Comparison of ENCODE assay signal across 21 cellular contexts in genomic region chr12:108236366-108236765, GRCh38.
"Had no signal": no experiment of that assay in that cellular context is flagged by ENCODE, and none has a peak within 500 bp of the region (broad histone marks: within the 10 kb centered on the region; RNA-seq: fewer than 3 reads in every experiment).

No MANE protein-coding gene starts in this region.

- H3K27ac ChIP-seq: epithelial cell of prostate, esophagus muscularis mucosa, gastroesophageal sphincter, psoas muscle, right lobe of liver, suprapubic skin, thyroid gland, upper lobe of left lung, uterus had no signal

- H3K4me1 ChIP-seq: esophagus muscularis mucosa, gastroesophageal sphincter, psoas muscle, right lobe of liver, suprapubic skin, thyroid gland, upper lobe of left lung, uterus had no signal

- H3K4me3 ChIP-seq: esophagus muscularis mucosa, gastroesophageal sphincter, lung, psoas muscle, right lobe of liver, suprapubic skin, thyroid gland, upper lobe of left lung, uterus had no signal

- ATAC-seq: gastroesophageal sphincter; left colon; left ventricle myocardium superior; psoas muscle; right lobe of liver; stimulated activated effector memory CD8-positive, alpha-beta T cell treated with anti-CD3 and anti-CD28 coated beads, Interleukin-12 subunit alpha, Interleukin-12 subunit beta, amount 100 ng/mL, for 72 hours; stimulated activated naive CD8-positive, alpha-beta T cell treated with anti-CD3 and anti-CD28 coated beads, Interleukin-15, Interleukin-2, amounts not matched to agents 100 U/mL and 50 U/mL, for 24 hours had no signal

- H3K9me3 ChIP-seq: esophagus muscularis mucosa, psoas muscle, right lobe of liver, suprapubic skin, thyroid gland, uterus had no signal

- H3K27ac Mint-ChIP-seq: nephron; stimulated activated effector memory CD8-positive, alpha-beta T cell treated with anti-CD3 and anti-CD28 coated beads, Interleukin-12 subunit alpha, Interleukin-12 subunit beta, amount 100 ng/mL, for 72 hours had no signal

- H3K4me1 Mint-ChIP-seq: naive B cell, nephron had no signal

- H3K27me3 ChIP-seq: esophagus muscularis mucosa, gastroesophageal sphincter, right lobe of liver, thyroid gland, upper lobe of left lung, uterus had no signal

- H3K36me3 Mint-ChIP-seq: stimulated activated effector memory CD8-positive, alpha-beta T cell treated with anti-CD3 and anti-CD28 coated beads, Interleukin-12 subunit alpha, Interleukin-12 subunit beta, amount 100 ng/mL, for 72 hours had no signal

- DNase-seq: effector memory CD4-positive, alpha-beta T cell; left colon; left ventricle myocardium superior; mesenchymal stem cell; naive B cell; psoas muscle; retina; right lobe of liver; stimulated activated CD4-positive, alpha-beta T cell treated with anti-CD3 and anti-CD28 coated beads, Interleukin-4, amount 100 ng/mL, for 1 hour; stimulated activated CD8-positive, alpha-beta memory T cell treated with anti-CD3 and anti-CD28 coated beads, Interleukin-4, amount 100 ng/mL, for 48 hours; stimulated activated naive CD8-positive, alpha-beta T cell treated with anti-CD3 and anti-CD28 coated beads, Interleukin-15, Interleukin-2, amounts not matched to agents 100 U/mL and 50 U/mL, for 24 hours; thyroid gland; upper lobe of left lung; uterus had no signal

- H3K9me3 Mint-ChIP-seq: stimulated activated effector memory CD8-positive, alpha-beta T cell treated with anti-CD3 and anti-CD28 coated beads, Interleukin-12 subunit alpha, Interleukin-12 subunit beta, amount 100 ng/mL, for 72 hours had no signal

- H3K36me3 ChIP-seq: right lobe of liver, suprapubic skin, upper lobe of left lung, uterus had no signal

- H3K4me3 Mint-ChIP-seq: naive B cell; nephron; stimulated activated effector memory CD8-positive, alpha-beta T cell treated with anti-CD3 and anti-CD28 coated beads, Interleukin-12 subunit alpha, Interleukin-12 subunit beta, amount 100 ng/mL, for 72 hours had no signal
